ENCODE assay signal across 25 cellular contexts in the genomic region with DNA sequence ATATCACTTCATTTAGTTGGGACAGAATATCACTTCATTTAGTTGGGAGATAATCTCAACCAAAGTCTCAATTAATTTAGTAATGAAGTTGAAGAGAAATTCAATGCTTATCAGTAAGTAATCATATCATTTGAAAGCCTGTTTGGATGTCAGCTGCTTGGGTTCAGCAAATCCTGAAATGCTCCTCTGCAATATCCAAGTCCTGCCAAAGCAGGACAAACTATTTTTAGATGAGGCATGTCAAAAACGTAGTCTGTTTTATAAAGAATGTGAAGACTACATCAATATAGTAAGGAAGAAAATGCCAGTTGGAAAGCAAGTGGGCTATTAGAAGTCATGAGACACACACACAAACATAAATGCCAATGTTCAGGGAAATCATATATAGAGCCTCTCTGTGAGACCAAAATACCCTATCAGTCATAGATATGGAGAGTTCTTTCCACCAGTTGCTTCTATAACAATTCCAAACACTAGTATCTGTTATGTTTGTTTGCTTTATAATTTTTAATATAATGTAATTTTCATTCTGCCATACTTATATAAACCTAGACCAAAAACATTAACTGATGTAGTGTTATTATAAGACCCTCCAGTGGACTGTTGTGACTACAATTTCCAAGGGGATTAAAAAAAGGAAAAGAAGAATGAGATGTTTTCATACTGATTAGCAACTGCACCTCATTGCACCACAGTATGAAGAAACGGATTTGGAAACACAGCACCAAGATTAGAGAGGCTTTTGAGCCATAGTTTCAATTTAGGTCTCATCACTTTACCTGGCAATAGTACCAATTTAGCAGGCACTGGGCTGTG.
"Had no signal": no experiment of that assay in that cellular context is flagged by ENCODE, and none has a peak within 500 bp of the region (broad histone marks: within the 10 kb centered on the region; RNA-seq: fewer than 3 reads in every experiment).

No MANE protein-coding gene starts in this region.

- H3K4me3 ChIP-seq: coronary artery, gastroesophageal sphincter, pancreas, prostate gland, tibial nerve had no signal

- H3K36me3 ChIP-seq: gastroesophageal sphincter, pancreas, prostate gland, tibial nerve had no signal

- H3K27ac ChIP-seq: coronary artery, gastroesophageal sphincter, pancreas, prostate gland, tibial nerve had no signal

- H3K4me1 ChIP-seq: pancreas, prostate gland, tibial nerve had no signal

- H3K4me3 Mint-ChIP-seq: activated CD4-positive, alpha-beta memory T cell treated with anti-CD3 and anti-CD28 coated beads, Interleukin-2, amount 10 ng/mL, durations not matched to agents 7 days and 5 days; activated CD4-positive, alpha-beta T cell treated with anti-CD3 and anti-CD28 coated beads, Interleukin-2, amount 10 ng/mL, durations not matched to agents 24 days and 14 days; activated naive CD4-positive, alpha-beta T cell treated with anti-CD3 and anti-CD28 coated beads, Interleukin-2, amount 50 U/mL, for 24 hours; activated naive CD8-positive, alpha-beta T cell treated with anti-CD3 and anti-CD28 coated beads, Interleukin-2, amount 50 U/mL, for 24 hours; activated T-cell treated with anti-CD3 and anti-CD28 coated beads, Interleukin-2, amount 50 U/mL, for 24 hours; effector memory CD8-positive, alpha-beta T cell; immature natural killer cell; naive B cell; nephron progenitor cell; T-helper 17 cell had no signal

- H3K9me3 ChIP-seq: gastroesophageal sphincter, pancreas, prostate gland, tibial nerve had no signal

- H3K9me3 Mint-ChIP-seq: activated CD4-positive, alpha-beta memory T cell treated with anti-CD3 and anti-CD28 coated beads, Interleukin-2, amount 10 ng/mL, durations not matched to agents 7 days and 5 days; activated CD4-positive, alpha-beta T cell treated with anti-CD3 and anti-CD28 coated beads, Interleukin-2, amount 10 ng/mL, durations not matched to agents 24 days and 14 days; activated naive CD4-positive, alpha-beta T cell treated with anti-CD3 and anti-CD28 coated beads, Interleukin-2, amount 50 U/mL, for 24 hours; activated T-cell treated with anti-CD3 and anti-CD28 coated beads, Interleukin-2, amount 50 U/mL, for 24 hours; naive B cell; nephron progenitor cell had no signal

- H3K36me3 Mint-ChIP-seq: activated naive CD4-positive, alpha-beta T cell treated with anti-CD3 and anti-CD28 coated beads, Interleukin-2, amount 50 U/mL, for 24 hours; immature natural killer cell; naive B cell had no signal

- H3K4me1 Mint-ChIP-seq: activated CD4-positive, alpha-beta memory T cell treated with anti-CD3 and anti-CD28 coated beads, Interleukin-2, amount 10 ng/mL, durations not matched to agents 7 days and 5 days; activated CD4-positive, alpha-beta T cell treated with anti-CD3 and anti-CD28 coated beads, Interleukin-2, amount 10 ng/mL, durations not matched to agents 24 days and 14 days; activated naive CD4-positive, alpha-beta T cell treated with anti-CD3 and anti-CD28 coated beads, Interleukin-2, amount 50 U/mL, for 24 hours; activated naive CD8-positive, alpha-beta T cell treated with anti-CD3 and anti-CD28 coated beads, Interleukin-2, amount 50 U/mL, for 24 hours; immature natural killer cell; naive B cell; nephron progenitor cell had no signal

- H3K27me3 ChIP-seq: gastroesophageal sphincter, pancreas, tibial nerve had no signal

- ATAC-seq: activated naive CD8-positive, alpha-beta T cell treated with anti-CD3 and anti-CD28 coated beads, Interleukin-2, amount 50 U/mL, for 24 hours; effector memory CD8-positive, alpha-beta T cell; gastroesophageal sphincter; pancreas; T-helper 17 cell had no signal

- DNase-seq: activated CD4-positive, alpha-beta memory T cell treated with anti-CD3 and anti-CD28 coated beads, Interleukin-2, amount 10 ng/mL, durations not matched to agents 7 days and 5 days; activated CD4-positive, alpha-beta T cell treated with anti-CD3 and anti-CD28 coated beads, Interleukin-2, amount 10 ng/mL, durations not matched to agents 24 days and 14 days; activated CD4-positive, CD25-positive, alpha-beta regulatory T cell treated with anti-CD3 and anti-CD28 coated beads, Interleukin-2, amount 50 U/mL, for 72 hours; activated CD8-positive, alpha-beta memory T cell treated with anti-CD3 and anti-CD28 coated beads, Interleukin-2, amount 50 U/mL, for 48 hours; activated gamma-delta T cell; activated naive CD8-positive, alpha-beta T cell treated with anti-CD3 and anti-CD28 coated beads, Interleukin-2, amount 50 U/mL, for 24 hours; activated T-cell treated with anti-CD3 and anti-CD28 coated beads, Interleukin-2, amount 50 U/mL, for 24 hours; anterior cingulate cortex; effector memory CD8-positive, alpha-beta T cell; erythroblast; hypothalamus; immature natural killer cell; kidney; naive B cell; nephron progenitor cell; pancreas; stimulated activated CD4-positive, alpha-beta T cell treated with anti-CD3 and anti-CD28 coated beads, Interleukin-2, amount 100 ng/mL, for 48 hours; stimulated activated naive CD4-positive, alpha-beta T cell treated with Interleukin-2 at 50 U/mL for 16 hours; T-helper 17 cell; T1000 had no signal

- H3K27me3 Mint-ChIP-seq: activated CD4-positive, alpha-beta memory T cell treated with anti-CD3 and anti-CD28 coated beads, Interleukin-2, amount 10 ng/mL, durations not matched to agents 7 days and 5 days; activated CD4-positive, alpha-beta T cell treated with anti-CD3 and anti-CD28 coated beads, Interleukin-2, amount 10 ng/mL, durations not matched to agents 24 days and 14 days; activated naive CD4-positive, alpha-beta T cell treated with anti-CD3 and anti-CD28 coated beads, Interleukin-2, amount 50 U/mL, for 24 hours; activated naive CD8-positive, alpha-beta T cell treated with anti-CD3 and anti-CD28 coated beads, Interleukin-2, amount 50 U/mL, for 24 hours; activated T-cell treated with anti-CD3 and anti-CD28 coated beads, Interleukin-2, amount 50 U/mL, for 24 hours; effector memory CD8-positive, alpha-beta T cell; naive B cell had no signal

- H3K27ac Mint-ChIP-seq: activated CD4-positive, alpha-beta memory T cell treated with anti-CD3 and anti-CD28 coated beads, Interleukin-2, amount 10 ng/mL, durations not matched to agents 7 days and 5 days; activated CD4-positive, alpha-beta T cell treated with anti-CD3 and anti-CD28 coated beads, Interleukin-2, amount 10 ng/mL, durations not matched to agents 24 days and 14 days; activated naive CD4-positive, alpha-beta T cell treated with anti-CD3 and anti-CD28 coated beads, Interleukin-2, amount 50 U/mL, for 24 hours; activated naive CD8-positive, alpha-beta T cell treated with anti-CD3 and anti-CD28 coated beads, Interleukin-2, amount 50 U/mL, for 24 hours; activated T-cell treated with anti-CD3 and anti-CD28 coated beads, Interleukin-2, amount 50 U/mL, for 24 hours; effector memory CD8-positive, alpha-beta T cell; immature natural killer cell; naive B cell; nephron progenitor cell; T-helper 17 cell had no signal
